In the genomic region with DNA sequence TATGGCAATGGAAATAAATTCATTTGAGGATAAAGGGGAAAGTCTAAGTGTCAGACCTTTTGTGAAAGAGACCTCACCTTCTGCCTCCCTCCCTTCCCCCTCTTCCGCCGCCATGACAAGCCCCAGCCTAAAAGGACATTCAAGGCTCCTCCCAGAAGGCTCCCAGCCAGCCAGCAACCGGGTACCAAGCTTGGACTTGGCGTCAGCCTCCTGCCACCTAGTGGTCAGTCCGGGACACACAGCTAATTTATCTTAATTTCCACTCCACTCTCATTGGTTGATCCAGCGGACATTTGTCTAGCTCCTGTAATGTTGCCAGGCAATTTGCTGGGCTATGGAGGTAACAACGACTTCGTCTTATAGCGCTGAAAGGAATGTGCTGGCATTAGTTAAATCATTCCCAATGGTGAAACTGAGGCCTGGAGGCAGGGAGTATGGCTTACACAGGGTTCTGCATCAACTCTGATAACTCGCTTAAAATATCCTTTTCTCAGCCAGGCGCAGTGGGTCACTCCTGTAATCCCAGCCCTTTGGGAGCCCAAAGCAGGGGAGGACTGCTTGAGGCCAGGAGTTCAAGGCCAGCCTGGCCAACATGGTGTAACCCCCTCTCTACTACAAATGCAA, we compare ENCODE assay signal across 9 cellular contexts. TPM values are rescaled to one million over a fixed set of nuclear protein-coding genes. Genes with fewer than 3 reads are reported as not detected.
A peak's percentile ranks its signal among the peaks of the same experiment; 100 is the strongest.
DNase-seq lines count a peak whose midpoint lies in the region; ATAC-seq lines count a peak whose summit lies in the region.
"Had no signal": no experiment of that assay in that cellular context is flagged by ENCODE, and none has a peak within 500 bp of the region (broad histone marks: within the 10 kb centered on the region; RNA-seq: fewer than 3 reads in every experiment).

No MANE protein-coding gene starts in this region.

- DNase-seq in COLO668 (lab: John Stamatoyannopoulos, UW; ENCODE audit: unreplicated experiment) (peak; percentile 81), NCI-H69 (lab: John Stamatoyannopoulos, UW) (peak; percentile 86), mesenchymal stem cell (peak; percentile 87)
- peak; percentile 39 to 42 for DNase-seq in activated CD4-positive, alpha-beta T cell treated with anti-CD3 and anti-CD28 coated beads, Interleukin-2, amount 50 U/mL, for 4 hours
- peak; percentile 34 to 44 (median 39) for DNase-seq in effector memory CD8-positive, alpha-beta T cell
- peak; percentile 3 to 4 for DNase-seq in stimulated activated CD8-positive, alpha-beta memory T cell treated with anti-CD3 and anti-CD28 coated beads, Interleukin-15, amount 100 ng/mL, for 4 hours (ENCODE audit: low read depth in 2 of 2)

- no peak overlapping the region for H4K8ac ChIP-seq in mesenchymal stem cell (ENCODE audit: low read length)

- no peak overlapping the region for H2AK5ac ChIP-seq in mesenchymal stem cell (ENCODE audit: low read length, severe bottlenecking)

- H3K9me3 Mint-ChIP-seq in effector memory CD8-positive, alpha-beta T cell: no peaks in the 10 kb centered on the region

- no peak overlapping the region for H2BK120ac ChIP-seq in mesenchymal stem cell (ENCODE audit: low read depth, low read length)

- peaks cover 4% of the 10 kb centered on the region in 2 donors for H3K4me1 Mint-ChIP-seq in effector memory CD8-positive, alpha-beta T cell (ENCODE audit: low read depth in 2 of 2)

- no peak overlapping the region for H2BK5ac ChIP-seq in mesenchymal stem cell (ENCODE audit: low read depth, low read length, poor library complexity, severe bottlenecking)

- ATAC-seq in GM19452 (IDR thresholded peaks at IDR 0.05; ENCODE audit: unreplicated experiment): peak; percentile 98
- peak; percentile 98 for ATAC-seq in HG03520 (IDR thresholded peaks at IDR 0.05; ENCODE audit: unreplicated experiment)
- peak; percentile 74 for ATAC-seq in effector memory CD8-positive, alpha-beta T cell (replicated peaks)

- no peaks in the 10 kb centered on the region for H3K36me3 Mint-ChIP-seq in effector memory CD8-positive, alpha-beta T cell (ENCODE audit: insufficient read depth)

- no peak overlapping the region for H3K4me2 ChIP-seq in mesenchymal stem cell (ENCODE audit: low read length, poor library complexity, severe bottlenecking)

- no peak overlapping the region for H3K23ac ChIP-seq in mesenchymal stem cell (ENCODE audit: low read length in 2 of 2)

- H3K4me3 ChIP-seq in mesenchymal stem cell (ENCODE audit: insufficient read depth in 1 of 2, low read depth in 1 of 2, low read length in 2 of 2): no peak overlapping the region

- H3K27me3 Mint-ChIP-seq in effector memory CD8-positive, alpha-beta T cell: peaks cover 21 to 23% of the 10 kb centered on the region in 2 donors

- H2BK12ac ChIP-seq in mesenchymal stem cell (ENCODE audit: low read length in 2 of 2): no peak overlapping the region

- H3K18ac ChIP-seq in mesenchymal stem cell (ENCODE audit: low read depth in 1 of 2, low read length in 2 of 2): no peak overlapping the region

- no peaks in the 10 kb centered on the region for H3K79me1 ChIP-seq in mesenchymal stem cell (replicated peaks; ENCODE audit: low read length, poor library complexity, severe bottlenecking)

- H3K9ac ChIP-seq in mesenchymal stem cell (ENCODE audit: low read length): no peak overlapping the region

- no peaks in the 10 kb centered on the region for H3K9me3 ChIP-seq in mesenchymal stem cell (ENCODE audit: control insufficient read depth, low read length)

- no peak overlapping the region for H3K4me3 Mint-ChIP-seq in effector memory CD8-positive, alpha-beta T cell

- no peaks in the 10 kb centered on the region for H3K4me1 ChIP-seq in mesenchymal stem cell (ENCODE audit: control insufficient read depth, insufficient read depth, low read depth, low read length)

- no peak overlapping the region for H3K14ac ChIP-seq in mesenchymal stem cell (ENCODE audit: low read length in 2 of 2)

- no peak overlapping the region for H3K27ac ChIP-seq in mesenchymal stem cell (ENCODE audit: low read length, poor library complexity, severe bottlenecking)

- H3K36me3 ChIP-seq in mesenchymal stem cell (ENCODE audit: control insufficient read depth in 1 of 2, insufficient read depth in 2 of 2, low read depth in 1 of 2, low read length in 2 of 2): no peaks in the 10 kb centered on the region

- no peak overlapping the region for H2AFZ ChIP-seq in mesenchymal stem cell (ENCODE audit: low read depth, low read length)

- no peak overlapping the region for H2BK15ac ChIP-seq in mesenchymal stem cell (ENCODE audit: low read depth, poor library complexity, severe bottlenecking)

- H3K27me3 ChIP-seq in mesenchymal stem cell (ENCODE audit: control insufficient read depth in 1 of 2, insufficient read depth in 1 of 2, low read length in 2 of 2): no peaks in the 10 kb centered on the region

- H4K91ac ChIP-seq in mesenchymal stem cell (ENCODE audit: low read length): no peak overlapping the region

- 21% methylated on average over 10 of the region's 11 CpGs for WGBS in mesenchymal stem cell

- H3K27ac Mint-ChIP-seq in effector memory CD8-positive, alpha-beta T cell: no peak overlapping the region

- H3K4ac ChIP-seq in mesenchymal stem cell (ENCODE audit: low read depth in 1 of 2, low read length in 2 of 2): peak overlapping the region in 1 of 2 experiments; percentile 30

RNA-seq across cellular contexts. Expression of a gene that starts 19.3 kb away (rescaled TPM):
- 0.44 TPM for polyA plus RNA-seq in mesenchymal stem cell (2013, experiment 1 of 2)
- polyA plus RNA-seq in mesenchymal stem cell (2013, experiment 2 of 2): 0.34 TPM
- polyA plus RNA-seq: adipose tissue had no signal

Comparison
In these comparisons a context has a peak if more than half of its experiments do, and no peak if none do; other contexts are left out.
1. DNase-seq: peak in every context shown above with its lines; median percentile 87 in mesenchymal stem cell; 86 in NCI-H69; 81 in COLO668; 40 in activated CD4-positive, alpha-beta T cell treated with anti-CD3 and anti-CD28 coated beads, Interleukin-2, amount 50 U/mL, for 4 hours; 39 in effector memory CD8-positive, alpha-beta T cell; 4 in stimulated activated CD8-positive, alpha-beta memory T cell treated with anti-CD3 and anti-CD28 coated beads, Interleukin-15, amount 100 ng/mL, for 4 hours.